In genomic region chr1:28642847-28643635, GRCh38 we compare ENCODE assay signal across 1 cellular context.
A peak's percentile ranks its signal among the peaks of the same experiment; 100 is the strongest.
TF ChIP-seq lines count a peak whose summit lies in the region.

Gene TAF12 (minus strand): TSS chr1:28643067. CDS start chr1:28622081, 20,986 bp downstream.

TF ChIP-seq in HepG2, 621 proteins besides CTCF, POLR2A, EP300 and RAD21 (continued from another document and continues in another):
- TF ChIP-seq BCLAF1 (IDR thresholded peaks at IDR 0.05) (no peak), GTF3A (CRISPR knock-in tag; conservative IDR thresholded peaks at IDR 0.05) (no peak), RERE (CRISPR knock-in tag; IDR thresholded peaks at IDR 0.05; ENCODE audit: low read depth) (peak; percentile 21; the same call in 1 of the 2 replicates), ZNF768 (CRISPR knock-in tag; IDR thresholded peaks at IDR 0.05) (peak; percentile 72), GABPB1 (CRISPR knock-in tag; IDR thresholded peaks at IDR 0.05) (peak; percentile 99), ZNF646 (CRISPR knock-in tag; IDR thresholded peaks at IDR 0.05) (peak; percentile 22; the same call in 1 of the 2 replicates), ATM (IDR thresholded peaks at IDR 0.05; ENCODE audit: borderline replicate concordance) (no peak), ZNF710 (CRISPR knock-in tag; IDR thresholded peaks at IDR 0.05; ENCODE audit: borderline replicate concordance) (no peak), CREM (IDR thresholded peaks at IDR 0.05) (peak; percentile 41), CREM (CRISPR knock-in tag; IDR thresholded peaks at IDR 0.05) (no peak), PBX2 (CRISPR knock-in tag; IDR thresholded peaks at IDR 0.05) (peak; percentile 67), IRX3 (CRISPR knock-in tag; IDR thresholded peaks at IDR 0.05; ENCODE audit: borderline replicate concordance, low read depth) (no peak), SP5 (CRISPR knock-in tag; IDR thresholded peaks at IDR 0.05; ENCODE audit: borderline replicate concordance, low read depth) (peak; percentile 75), PATZ1 (CRISPR knock-in tag; IDR thresholded peaks at IDR 0.05) (peak; percentile 59; the same call in 1 of the 2 replicates), ZBTB38 (CRISPR knock-in tag; IDR thresholded peaks at IDR 0.05) (peak; percentile 63), ARID4A (CRISPR knock-in tag; IDR thresholded peaks at IDR 0.05; ENCODE audit: borderline replicate concordance) (peak; percentile 95), MEF2D (CRISPR knock-in tag; IDR thresholded peaks at IDR 0.05) (no peak; the same call in 1 of the 2 replicates), WIZ (CRISPR knock-in tag; IDR thresholded peaks at IDR 0.05) (no peak), ZNF282 (IDR thresholded peaks at IDR 0.05; ENCODE audit: partially characterized antibody) (no peak)
